Comparison of ENCODE assay signal across 1 cellular context in the genomic region with DNA sequence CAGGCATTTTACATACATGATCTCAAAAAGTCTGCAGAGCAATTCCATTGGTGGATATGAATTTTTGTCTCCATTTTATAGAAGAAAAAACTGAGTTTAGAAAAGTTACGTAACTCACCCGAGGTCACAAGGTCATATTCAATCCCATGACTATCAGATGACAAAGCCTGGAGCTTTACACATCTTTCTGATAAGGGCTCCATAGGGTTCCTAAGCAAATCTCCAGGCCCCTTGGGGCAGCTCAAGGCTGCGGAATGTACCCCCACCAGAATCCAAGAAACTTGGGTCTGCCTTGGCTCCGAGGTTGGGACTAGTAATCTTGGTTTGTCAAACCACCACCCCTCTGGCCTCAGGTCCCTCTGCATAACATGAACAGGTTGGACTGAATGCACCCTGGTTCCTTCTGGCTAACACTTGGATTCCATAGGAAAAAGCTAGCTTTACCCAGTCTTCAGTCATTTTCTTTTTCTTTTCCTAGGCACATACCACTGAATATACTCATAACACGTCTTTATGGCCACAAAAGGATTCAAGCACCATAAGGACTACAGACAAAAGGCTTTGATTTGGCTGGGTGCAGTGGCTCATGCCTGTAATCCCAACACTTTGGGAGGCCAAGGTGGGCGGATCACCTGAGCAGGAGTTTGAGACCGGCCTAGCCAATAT.
TF ChIP-seq lines count a peak whose summit lies in the region.

No MANE protein-coding gene starts in this region.

TF ChIP-seq in SK-N-SH, 30 proteins besides CTCF, POLR2A, EP300 and RAD21:
- no peak for TF ChIP-seq JUND (IDR thresholded peaks at IDR 0.05)
- TF ChIP-seq TCF12 (IDR thresholded peaks at IDR 0.05): no peak
- TF ChIP-seq POLR2AphosphoS5 (IDR thresholded peaks at IDR 0.05; ENCODE audit: low read depth, low read length): no peak
- no peak for TF ChIP-seq RXRA (IDR thresholded peaks at IDR 0.05; ENCODE audit: borderline replicate concordance, low read depth)
- TF ChIP-seq RFX5 (IDR thresholded peaks at IDR 0.05; ENCODE audit: low read length): no peak
- no peak for TF ChIP-seq MXI1 (IDR thresholded peaks at IDR 0.05; ENCODE audit: low read depth, low read length)
- TF ChIP-seq TEAD4 (IDR thresholded peaks at IDR 0.05; ENCODE audit: borderline replicate concordance, insufficient read depth): no peak
- TF ChIP-seq USF1 (IDR thresholded peaks at IDR 0.05; ENCODE audit: borderline replicate concordance, low read depth): no peak
